In genomic region chr1:173128737-173129136, GRCh38 we compare ENCODE assay signal across 19 cellular contexts.
DNase-seq lines count a peak whose midpoint lies in the region; ATAC-seq and TF ChIP-seq lines count a peak whose summit lies in the region.
"Had no signal": no experiment of that assay in that cellular context is flagged by ENCODE, and none has a peak within 500 bp of the region (broad histone marks: within the 10 kb centered on the region; RNA-seq: fewer than 3 reads in every experiment).

No MANE protein-coding gene starts in this region.

- H3K27me3 ChIP-seq in RWPE2 (ENCODE audit: insufficient read depth, poor library complexity, severe bottlenecking) (no peaks in the 10 kb centered on the region), foreskin keratinocyte (no peaks in the 10 kb centered on the region), right lobe of liver (no peaks in the 10 kb centered on the region)
- H3K27me3 ChIP-seq: Peyer's patch had no signal

- 100% methylated on average over 1 of the region's 2 CpGs for WGBS in right lobe of liver (ENCODE audit: insufficient coverage, low coverage, low lambda C conversion rate, missing lambda C conversion rate)

- DNase-seq in RWPE2 (ENCODE audit: low spot score) (no peak), foreskin keratinocyte (peak; percentile 59 to 75), right lobe of liver (no peak), renal cortical epithelial cell (ENCODE audit: low read depth) (peak; percentile 54), mesenteric fat pad (ENCODE audit: low spot score) (no peak), pons (ENCODE audit: low spot score) (no peak), nucleus accumbens (lab: John Stamatoyannopoulos, UW) (no peak)
- DNase-seq: ACHN, DMS79 treated with DMSO at 0.1 percent for 48 hours, KBM-7, NCI-H1105 treated with DMSO at 0.1 percent for 48 hours, NCI-H1694, NCI-H2081 treated with DMSO at 0.1 percent for 48 hours, NCI-H446 treated with DMSO at 0.1 percent for 48 hours, NCI-H69, Peyer's patch, Right ventricle myocardium superior had no signal

- H3K4me3 ChIP-seq in RWPE2 (ENCODE audit: severe bottlenecking), result no peak overlapping the region
- no peak overlapping the region for H3K4me3 ChIP-seq in right lobe of liver
- H3K4me3 ChIP-seq: Peyer's patch had no signal

- intact Hi-C loops in right lobe of liver (cut with DNase I), result no loop called here

- ATAC-seq in RWPE2 (ENCODE audit: low read depth) (peak; percentile 42; the same call in 2 of the 3 replicates), foreskin keratinocyte (no peak), right lobe of liver (peak in 1 of 4 donors; percentile 6), HG02759 (IDR thresholded peaks at IDR 0.05; ENCODE audit: unreplicated experiment) (no peak)

- no peaks in the 10 kb centered on the region for H3K36me3 ChIP-seq in RWPE2 (ENCODE audit: low read depth)
- H3K36me3 ChIP-seq in right lobe of liver, result no peaks in the 10 kb centered on the region
- H3K36me3 ChIP-seq: Peyer's patch had no signal

- no peak overlapping the region for H3K27ac ChIP-seq in RWPE2 (ENCODE audit: poor library complexity, severe bottlenecking)
- no peak overlapping the region for H3K27ac ChIP-seq in foreskin keratinocyte
- peak overlapping the region in 2 of 3 donors; percentile 77 to 80 for H3K27ac ChIP-seq in right lobe of liver
- H3K27ac ChIP-seq: C4-2B, Peyer's patch had no signal

- H3K4me1 ChIP-seq in RWPE2 (ENCODE audit: insufficient read depth, poor library complexity, severe bottlenecking) (peaks cover under 1% of the 10 kb centered on the region), foreskin keratinocyte (peaks cover 5% of the 10 kb centered on the region), right lobe of liver (peaks cover 0 to 29% (median 12%) of the 10 kb centered on the region in 4 donors)

- H3K9me3 ChIP-seq in RWPE2 (ENCODE audit: severe bottlenecking), result no peaks in the 10 kb centered on the region
- H3K9me3 ChIP-seq in right lobe of liver, result no peaks in the 10 kb centered on the region
- H3K9me3 ChIP-seq: Peyer's patch had no signal

- TF ChIP-seq CTCF in RWPE2 (IDR thresholded peaks at IDR 0.05; ENCODE audit: poor library complexity, severe bottlenecking) (no peak), foreskin keratinocyte (conservative IDR thresholded peaks at IDR 0.05) (no peak), right lobe of liver (IDR thresholded peaks at IDR 0.05) (no peak)

- TF ChIP-seq POLR2A in right lobe of liver (IDR thresholded peaks at IDR 0.05), result no peak

Comparison
In these comparisons a context has a peak if more than half of its experiments do, and no peak if none do; other contexts are left out.
1. DNase-seq: peak in foreskin keratinocyte (2 of 2) and renal cortical epithelial cell (single experiment); none in RWPE2 (single experiment), right lobe of liver (0 of 3), mesenteric fat pad (single experiment), pons (single experiment) and nucleus accumbens (0 of 56).
2. H3K27ac ChIP-seq: peak in right lobe of liver (2 of 3); none in RWPE2 (single experiment) and foreskin keratinocyte (single experiment).